ENCODE assay signal across 27 cellular contexts in the genomic region with DNA sequence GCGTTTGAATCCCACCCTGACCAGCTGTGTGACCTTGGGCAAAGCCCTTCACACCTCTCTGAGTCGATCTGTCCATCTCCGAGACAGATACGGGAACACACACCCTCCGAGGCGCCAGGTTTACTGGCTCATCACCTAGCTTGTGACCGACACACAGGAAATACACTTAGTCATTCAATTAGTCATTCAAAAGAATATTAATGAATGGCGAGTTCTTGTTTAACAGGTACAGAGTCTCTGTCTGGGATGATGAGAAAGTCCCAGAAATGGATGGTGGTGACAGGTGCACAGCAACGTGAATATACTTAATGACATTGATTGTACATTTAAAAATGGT.
DNase-seq lines count a peak whose midpoint lies in the region; ATAC-seq and TF ChIP-seq lines count a peak whose summit lies in the region.
"Had no signal": no experiment of that assay in that cellular context is flagged by ENCODE, and none has a peak within 500 bp of the region (broad histone marks: within the 10 kb centered on the region; RNA-seq: fewer than 3 reads in every experiment).

No MANE protein-coding gene starts in this region.

- CTCF ChIA-PET in RWPE1 (lab: Yijun Ruan, JAX), result no interaction called here

- no peak for TF ChIP-seq CTCF in RWPE1 (conservative IDR thresholded peaks at IDR 0.05; ENCODE audit: low read depth)
- no peak for TF ChIP-seq CTCF in esophagus squamous epithelium (IDR thresholded peaks at IDR 0.05)

- intact Hi-C loops in esophagus squamous epithelium (cut with DNase I), result no loop called here

- peaks cover 0 to 29% (median 0%) of the 10 kb centered on the region in 4 donors for H3K27me3 ChIP-seq in esophagus squamous epithelium
- H3K27me3 ChIP-seq: BE2C, thyroid gland had no signal

- H3K36me3 ChIP-seq in esophagus squamous epithelium, result no peaks in the 10 kb centered on the region
- H3K36me3 ChIP-seq: BE2C, prostate gland, thyroid gland, WERI-Rb-1 had no signal

- peak; percentile 72 for DNase-seq in A172 (ENCODE audit: low spot score)
- DNase-seq in HK-2 (ENCODE audit: unreplicated experiment), result peak; percentile 32
- DNase-seq in RWPE1 (ENCODE audit: low spot score), result peak; percentile 66
- DNase-seq in esophagus squamous epithelium (lab: John Stamatoyannopoulos, UW), result no peak
- DNase-seq in superior temporal gyrus (ENCODE audit: extremely low spot score), result no peak
- no peak for DNase-seq in NCI-H1048 (lab: John Stamatoyannopoulos, UW)
- DNase-seq: activated CD4-positive, alpha-beta T cell treated with anti-CD3 and anti-CD28 coated beads for 48 hours; activated gamma-delta T cell treated with Interleukin-2 at 50 U/mL for 16 hours; activated T-cell treated with anti-CD3 and anti-CD28 coated beads, Interleukin-2, amount 50 U/mL, for 1 hour; BE2C; GF-D8; glutamatergic neuron; GM23248; islet precursor cell; KG1; naive thymus-derived CD8-positive, alpha-beta T cell; NCI-H1436; NCI-H446; NCI-H774; nucleus accumbens; stimulated activated naive CD8-positive, alpha-beta T cell treated with anti-CD3 and anti-CD28 coated beads, Interleukin-15, Interleukin-2, amounts not matched to agents 100 U/mL and 50 U/mL, for 24 hours; T1000; thyroid gland; WERI-Rb-1 had no signal

- H3K4me3 ChIP-seq in esophagus squamous epithelium, result peak overlapping the region in 2 of 4 donors; percentile 1
- H3K4me3 ChIP-seq: GM23248, prostate gland, thyroid gland had no signal

- H3K9me3 ChIP-seq in esophagus squamous epithelium, result no peaks in the 10 kb centered on the region
- H3K9me3 ChIP-seq: BE2C, prostate gland, thyroid gland had no signal

- H3K27ac ChIP-seq in RWPE1 (peak overlapping the region; percentile 72), esophagus squamous epithelium (peak overlapping the region; percentile 82 to 92 (median 88))
- H3K27ac ChIP-seq: GM23248, prostate gland, thyroid gland, WERI-Rb-1 had no signal

- 42 to 58% methylated on average over 8 to 9 of the region's 9 CpGs for WGBS in esophagus squamous epithelium, 2 donors

- TF ChIP-seq POLR2A in esophagus squamous epithelium (IDR thresholded peaks at IDR 0.05), result no peak

- POLR2A ChIA-PET in RWPE1 (lab: Yijun Ruan, JAX; ENCODE audit: low non-redundant PET), result no interaction called here

- no peak for ATAC-seq in GM21367 (IDR thresholded peaks at IDR 0.05; ENCODE audit: unreplicated experiment)
- ATAC-seq in GM21360 (IDR thresholded peaks at IDR 0.05; ENCODE audit: unreplicated experiment), result no peak
- ATAC-seq: naive thymus-derived CD8-positive, alpha-beta T cell; stimulated activated naive CD8-positive, alpha-beta T cell treated with anti-CD3 and anti-CD28 coated beads, Interleukin-15, Interleukin-2, amounts not matched to agents 100 U/mL and 50 U/mL, for 24 hours had no signal

- peaks cover 0 to 56% (median 17%) of the 10 kb centered on the region in 3 donors for H3K4me1 ChIP-seq in esophagus squamous epithelium
- H3K4me1 ChIP-seq: BE2C, prostate gland, thyroid gland had no signal

Comparison
In these comparisons a context has a peak if more than half of its experiments do, and no peak if none do; other contexts are left out.
1. DNase-seq: peak in A172 (single experiment), HK-2 (single experiment) and RWPE1 (single experiment); none in esophagus squamous epithelium (single experiment), superior temporal gyrus (single experiment) and NCI-H1048 (single experiment).